Comparison of ENCODE assay signal across 19 cellular contexts in the genomic region with DNA sequence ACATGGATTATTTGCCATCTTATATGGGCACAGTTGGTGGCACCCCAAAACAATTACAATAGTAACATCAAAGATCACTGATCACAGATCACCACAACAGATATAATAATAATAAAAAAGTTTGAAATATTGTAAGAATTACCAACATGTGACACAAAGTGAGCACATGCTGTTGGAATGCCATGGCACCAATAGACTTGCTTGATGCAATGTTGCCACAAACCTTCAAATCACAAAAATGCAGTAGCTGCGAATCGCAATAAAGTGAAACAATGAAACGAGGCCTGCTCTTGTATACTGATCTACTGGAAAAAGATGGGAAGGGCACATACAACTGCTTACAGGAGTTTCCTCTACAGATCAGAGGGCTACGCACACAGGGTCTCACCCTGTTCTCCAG.
"Had no signal": no experiment of that assay in that cellular context is flagged by ENCODE, and none has a peak within 500 bp of the region (broad histone marks: within the 10 kb centered on the region; RNA-seq: fewer than 3 reads in every experiment).

No MANE protein-coding gene starts in this region.

- H3K9me3 ChIP-seq: left lung, transverse colon, uterus had no signal

- H3K27ac ChIP-seq: left lung, transverse colon, uterus had no signal

- H3K36me3 Mint-ChIP-seq: activated naive CD8-positive, alpha-beta T cell treated with anti-CD3 and anti-CD28 coated beads, Interleukin-2, amount 10 ng/mL, durations not matched to agents 7 days and 5 days had no signal

- H3K27ac Mint-ChIP-seq: activated CD4-positive, alpha-beta T cell treated with anti-CD3 and anti-CD28 coated beads, Interleukin-2, amount 10 ng/mL, durations not matched to agents 7 days and 5 days; activated CD8-positive, alpha-beta T cell treated with anti-CD3 and anti-CD28 coated beads, Interleukin-2, amount 10 ng/mL, durations not matched to agents 7 days and 5 days; activated naive CD8-positive, alpha-beta T cell treated with anti-CD3 and anti-CD28 coated beads, Interleukin-2, amount 10 ng/mL, durations not matched to agents 7 days and 5 days; activated T-cell treated with anti-CD3 and anti-CD28 coated beads, Interleukin-2, amount 50 U/mL, for 24 hours; activated T-helper 2 cell treated with anti-CD3 and anti-CD28 coated beads, Interferon-gamma antibody, Interleukin-2, Interleukin-4, amounts not matched to agents 10 μg/mL and 5 μg/mL and 100 μg/mL, durations not matched to agents 14 hours and 24 hours and 36 hours; T-helper 1 cell treated with Interleukin-12 subunit alpha and Interleukin-12 subunit beta and Interleukin-4 antibody, amounts not matched to agents 30 μg/mL and 1 μg/mL, for 36 hours had no signal

- H3K4me3 Mint-ChIP-seq: activated CD4-positive, alpha-beta T cell treated with anti-CD3 and anti-CD28 coated beads, Interleukin-2, amount 10 ng/mL, durations not matched to agents 7 days and 5 days; activated CD8-positive, alpha-beta T cell treated with anti-CD3 and anti-CD28 coated beads, Interleukin-2, amount 10 ng/mL, durations not matched to agents 7 days and 5 days; activated naive CD8-positive, alpha-beta T cell treated with anti-CD3 and anti-CD28 coated beads, Interleukin-2, amount 10 ng/mL, durations not matched to agents 7 days and 5 days; activated T-cell treated with anti-CD3 and anti-CD28 coated beads, Interleukin-2, amount 50 U/mL, for 24 hours; T-helper 1 cell treated with Interleukin-12 subunit alpha and Interleukin-12 subunit beta and Interleukin-4 antibody, amounts not matched to agents 30 μg/mL and 1 μg/mL, for 36 hours had no signal

- H3K27me3 Mint-ChIP-seq: activated CD4-positive, alpha-beta T cell treated with anti-CD3 and anti-CD28 coated beads, Interleukin-2, amount 10 ng/mL, durations not matched to agents 7 days and 5 days; activated naive CD8-positive, alpha-beta T cell treated with anti-CD3 and anti-CD28 coated beads, Interleukin-2, amount 10 ng/mL, durations not matched to agents 7 days and 5 days; activated T-cell treated with anti-CD3 and anti-CD28 coated beads, Interleukin-2, amount 50 U/mL, for 24 hours had no signal

- H3K4me1 ChIP-seq: left lung, transverse colon, uterus had no signal

- H3K27me3 ChIP-seq: left lung, transverse colon, uterus had no signal

- H3K4me3 ChIP-seq: left lung, transverse colon, uterus had no signal

- H3K4me1 Mint-ChIP-seq: activated CD4-positive, alpha-beta T cell treated with anti-CD3 and anti-CD28 coated beads, Interleukin-2, amount 10 ng/mL, durations not matched to agents 7 days and 5 days; activated naive CD8-positive, alpha-beta T cell treated with anti-CD3 and anti-CD28 coated beads, Interleukin-2, amount 10 ng/mL, durations not matched to agents 7 days and 5 days had no signal

- DNase-seq: activated CD4-positive, alpha-beta T cell treated with anti-CD3 and anti-CD28 coated beads, Interleukin-2, amount 10 ng/mL, durations not matched to agents 7 days and 5 days; activated CD8-positive, alpha-beta T cell treated with anti-CD3 and anti-CD28 coated beads, Interleukin-2, amount 10 ng/mL, durations not matched to agents 7 days and 5 days; activated naive CD4-positive, alpha-beta T cell treated with Interleukin-2 at 50 U/mL for 16 hours; activated naive CD8-positive, alpha-beta T cell treated with anti-CD3 and anti-CD28 coated beads, Interleukin-2, amount 10 ng/mL, durations not matched to agents 7 days and 5 days; activated T-cell treated with anti-CD3 and anti-CD28 coated beads, Interleukin-2, amount 50 U/mL, for 24 hours; anterior cingulate cortex; cortex of kidney; erythroblast; left lung; occipital lobe; retina; stimulated activated CD4-positive, alpha-beta T cell treated with anti-CD3 and anti-CD28 coated beads, Interleukin-12 subunit alpha, Interleukin-12 subunit beta, amount 100 ng/mL, for 4 hours; stimulated activated CD4-positive, alpha-beta T cell treated with anti-CD3 and anti-CD28 coated beads, Interleukin-2, amount 100 ng/mL, for 24 hours; stimulated activated naive CD4-positive, alpha-beta T cell treated with Interleukin-2 at 50 U/mL for 16 hours; substantia nigra; transverse colon; uterus had no signal

- H3K36me3 ChIP-seq: left lung, transverse colon, uterus had no signal

- H3K9me3 Mint-ChIP-seq: activated CD4-positive, alpha-beta T cell treated with anti-CD3 and anti-CD28 coated beads, Interleukin-2, amount 10 ng/mL, durations not matched to agents 7 days and 5 days; activated naive CD8-positive, alpha-beta T cell treated with anti-CD3 and anti-CD28 coated beads, Interleukin-2, amount 10 ng/mL, durations not matched to agents 7 days and 5 days; activated T-cell treated with anti-CD3 and anti-CD28 coated beads, Interleukin-2, amount 50 U/mL, for 24 hours; activated T-helper 2 cell treated with anti-CD3 and anti-CD28 coated beads, Interferon-gamma antibody, Interleukin-2, Interleukin-4, amounts not matched to agents 10 μg/mL and 5 μg/mL and 100 μg/mL, durations not matched to agents 14 hours and 24 hours and 36 hours; T-helper 1 cell treated with Interleukin-12 subunit alpha and Interleukin-12 subunit beta and Interleukin-4 antibody, amounts not matched to agents 30 μg/mL and 1 μg/mL, for 36 hours had no signal
